ENCODE assay signal across 17 cellular contexts in genomic region chr2:121969155-121969554, GRCh38.
DNase-seq lines count a peak whose midpoint lies in the region; ATAC-seq and TF ChIP-seq lines count a peak whose summit lies in the region.
"Had no signal": no experiment of that assay in that cellular context is flagged by ENCODE, and none has a peak within 500 bp of the region (broad histone marks: within the 10 kb centered on the region; RNA-seq: fewer than 3 reads in every experiment).

No MANE protein-coding gene starts in this region.

- no peak overlapping the region for H3K4me3 Mint-ChIP-seq in neural progenitor cell
- no peak overlapping the region for H3K4me3 Mint-ChIP-seq in mesothelial cell of epicardium
- H3K4me3 Mint-ChIP-seq: activated B cell treated with CpG ODN at 0.5 μM for 24 hours; activated naive CD8-positive, alpha-beta T cell treated with anti-CD3 and anti-CD28 coated beads, Interleukin-2, amount 50 U/mL, for 24 hours; naive B cell had no signal

- H3K27me3 ChIP-seq in breast epithelium, result no peaks in the 10 kb centered on the region
- H3K27me3 ChIP-seq in mammary epithelial cell (ENCODE audit: insufficient read depth, low read length), result no peaks in the 10 kb centered on the region
- no peaks in the 10 kb centered on the region for H3K27me3 ChIP-seq in neural progenitor cell
- no peaks in the 10 kb centered on the region for H3K27me3 ChIP-seq in aorta (ENCODE audit: control insufficient read depth in 1 of 2, insufficient read depth in 2 of 2, low read length in 1 of 2)
- H3K27me3 ChIP-seq: right lobe of liver had no signal

- intact Hi-C loops in breast epithelium (cut with DNase I; ENCODE audit: low total_unique reads), result no loop called here
- intact Hi-C loops in mammary epithelial cell (cut with micrococcal nuclease), result no loop called here
- intact Hi-C loops in aorta (cut with DNase I), result no loop called here

- H3K36me3 ChIP-seq in breast epithelium, result no peaks in the 10 kb centered on the region
- H3K36me3 ChIP-seq in mammary epithelial cell (ENCODE audit: insufficient read depth, low read length), result no peaks in the 10 kb centered on the region
- no peaks in the 10 kb centered on the region for H3K36me3 ChIP-seq in neural progenitor cell
- H3K36me3 ChIP-seq in aorta (ENCODE audit: control insufficient read depth in 1 of 2, insufficient read depth in 2 of 2, low read length in 1 of 2), result no peaks in the 10 kb centered on the region
- H3K36me3 ChIP-seq: right lobe of liver had no signal

- H3K4me1 Mint-ChIP-seq in neural progenitor cell (peaks cover 37% of the 10 kb centered on the region), mesothelial cell of epicardium (peaks cover 16% of the 10 kb centered on the region)
- H3K4me1 Mint-ChIP-seq: activated B cell treated with CpG ODN at 0.5 μM for 24 hours; activated naive CD8-positive, alpha-beta T cell treated with anti-CD3 and anti-CD28 coated beads, Interleukin-2, amount 50 U/mL, for 24 hours; naive B cell had no signal

- ATAC-seq in aorta (ENCODE audit: low FRiP score) (peak; percentile 70), HG02884 (IDR thresholded peaks at IDR 0.05; ENCODE audit: unreplicated experiment) (no peak)
- ATAC-seq: activated naive CD8-positive, alpha-beta T cell treated with anti-CD3 and anti-CD28 coated beads, Interleukin-2, amount 50 U/mL, for 24 hours; SK-N-SH treated with all-trans-retinoic acid at 6 μM for 48 hours had no signal

- H3K27ac ChIP-seq in breast epithelium (peak overlapping the region; percentile 54 to 75), mammary epithelial cell (ENCODE audit: insufficient read depth, low read depth, low read length) (no peak overlapping the region), neural progenitor cell (no peak overlapping the region), aorta (ENCODE audit: low read depth in 1 of 2, low read length in 2 of 2) (peak overlapping the region; percentile 32 to 58)
- H3K27ac ChIP-seq: right lobe of liver had no signal

- H3K79me2 ChIP-seq in mammary epithelial cell (ENCODE audit: insufficient read depth, low read length), result no peaks in the 10 kb centered on the region
- no peaks in the 10 kb centered on the region for H3K79me2 ChIP-seq in neural progenitor cell (ENCODE audit: low read depth)

- CTCF ChIA-PET in mammary epithelial cell (lab: Charles Lee; ENCODE audit: low non-redundant PET), result no interaction called here

- H3K4me1 ChIP-seq in breast epithelium, result peaks cover 0 to 6% of the 10 kb centered on the region in 2 donors
- H3K4me1 ChIP-seq in mammary epithelial cell (ENCODE audit: insufficient read depth, low read length), result no peaks in the 10 kb centered on the region
- peaks cover 15% of the 10 kb centered on the region for H3K4me1 ChIP-seq in neural progenitor cell
- H3K4me1 ChIP-seq in aorta (ENCODE audit: control insufficient read depth in 1 of 2, insufficient read depth in 2 of 2, low read length in 2 of 2), result no peaks in the 10 kb centered on the region
- H3K4me1 ChIP-seq: right lobe of liver had no signal

- H3K27ac Mint-ChIP-seq in neural progenitor cell, result no peak overlapping the region
- H3K27ac Mint-ChIP-seq in mesothelial cell of epicardium, result no peak overlapping the region
- H3K27ac Mint-ChIP-seq: activated B cell treated with CpG ODN at 0.5 μM for 24 hours; activated naive CD8-positive, alpha-beta T cell treated with anti-CD3 and anti-CD28 coated beads, Interleukin-2, amount 50 U/mL, for 24 hours; naive B cell had no signal

- in situ Hi-C loops in mammary epithelial cell (cut with MboI; ENCODE audit: low sequenced_read_pairs in 2 of 2), result loop anchor here in 1 of 2 donors (25.0 kb wide), 1 partner anchor 157 kb away; no protein-coding TSS in a partner anchor

- no peak for TF ChIP-seq POLR2A in breast epithelium (IDR thresholded peaks at IDR 0.05)

- H3K9me3 Mint-ChIP-seq in neural progenitor cell, result no peaks in the 10 kb centered on the region
- H3K9me3 Mint-ChIP-seq in mesothelial cell of epicardium, result peaks cover 5% of the 10 kb centered on the region
- H3K9me3 Mint-ChIP-seq: activated B cell treated with CpG ODN at 0.5 μM for 24 hours; activated naive CD8-positive, alpha-beta T cell treated with anti-CD3 and anti-CD28 coated beads, Interleukin-2, amount 50 U/mL, for 24 hours had no signal

- H3K27me3 Mint-ChIP-seq in neural progenitor cell (ENCODE audit: insufficient read depth, low read depth) (peaks cover 4% of the 10 kb centered on the region), mesothelial cell of epicardium (ENCODE audit: low read depth) (peaks cover 60% of the 10 kb centered on the region)
- H3K27me3 Mint-ChIP-seq: activated B cell treated with CpG ODN at 0.5 μM for 24 hours had no signal

- H3K9ac ChIP-seq in mammary epithelial cell (ENCODE audit: insufficient read depth, low read length) (no peak overlapping the region), neural progenitor cell (no peak overlapping the region)

- H3K4me2 ChIP-seq in mammary epithelial cell (ENCODE audit: insufficient read depth, low read depth, low read length) (no peak overlapping the region), neural progenitor cell (no peak overlapping the region)

- H3K9me3 ChIP-seq in breast epithelium (no peaks in the 10 kb centered on the region), mammary epithelial cell (replicated peaks; ENCODE audit: insufficient read depth, low read length) (no peaks in the 10 kb centered on the region), neural progenitor cell (ENCODE audit: low read depth) (no peaks in the 10 kb centered on the region), aorta (ENCODE audit: control insufficient read depth, low read length) (no peaks in the 10 kb centered on the region)
- H3K9me3 ChIP-seq: right lobe of liver had no signal

- no peaks in the 10 kb centered on the region for H3F3A ChIP-seq in neural progenitor cell (ENCODE audit: low read depth)

- DNase-seq in breast epithelium (ENCODE audit: low spot score in 2 of 2) (peak in 1 of 2 donors; percentile 27), mammary epithelial cell (no peak), fibroblast of mammary gland (ENCODE audit: low read depth) (peak; percentile 37), neural progenitor cell (ENCODE audit: low spot score) (no peak), aorta (peak in 1 of 2 donors; percentile 54), mesothelial cell of epicardium (ENCODE audit: low spot score in 2 of 2, unreplicated experiment in 2 of 2) (no peak)
- no peak for DNase-seq in activated naive CD4-positive, alpha-beta T cell treated with anti-CD3 and anti-CD28 coated beads, Interleukin-2, amount 50 U/mL, for 16 hours
- DNase-seq: activated B cell treated with CpG ODN at 0.5 μM for 24 hours; activated naive CD8-positive, alpha-beta T cell treated with anti-CD3 and anti-CD28 coated beads, Interleukin-2, amount 50 U/mL, for 24 hours; activated T-cell treated with anti-CD3 and anti-CD28 coated beads for 4 hours; Calu3; MM.1S; naive B cell; NCI-H2171; right lobe of liver had no signal

- TF ChIP-seq CTCF in breast epithelium (IDR thresholded peaks at IDR 0.05), result no peak
- no peak for TF ChIP-seq CTCF in mammary epithelial cell (conservative IDR thresholded peaks at IDR 0.05 in 1 of 2, IDR thresholded peaks at IDR 0.05 in 1 of 2; ENCODE audit: extremely low read depth in 1 of 2, insufficient read depth in 1 of 2, low read depth in 1 of 2, low read length in 2 of 2)
- TF ChIP-seq CTCF in fibroblast of mammary gland (conservative IDR thresholded peaks at IDR 0.05; ENCODE audit: control insufficient read depth, insufficient read depth, low read depth, low read length), result no peak
- no peak for TF ChIP-seq CTCF in neural progenitor cell (IDR thresholded peaks at IDR 0.05)
- no peak for TF ChIP-seq CTCF in mesothelial cell of epicardium (IDR thresholded peaks at IDR 0.05; ENCODE audit: unreplicated experiment)

- 37% methylated on average over 5 of the region's 5 CpGs for WGBS in mammary epithelial cell (ENCODE audit: low coverage, missing lambda C conversion rate)
- WGBS in aorta, 2 donors, result 1 to 4% methylated on average over 5 of the region's 5 CpGs

- dilution Hi-C loops in mammary epithelial cell (cut with HindIII; ENCODE audit: low sequenced_read_pairs), result no loop called here

- H2AFZ ChIP-seq in mammary epithelial cell (ENCODE audit: low read depth, low read length), result no peak overlapping the region
- H2AFZ ChIP-seq in neural progenitor cell (replicated peaks), result peak overlapping the region; percentile 23

- BruUV-seq in mammary epithelial cell (replicated peaks; lab: Mats Ljungman, UMichigan), result no TSS peak

- H3K4me3 ChIP-seq in breast epithelium, result peak overlapping the region in 1 of 3 donors; percentile 41
- no peak overlapping the region for H3K4me3 ChIP-seq in mammary epithelial cell (replicated peaks in 1 of 3; ENCODE audit: insufficient read depth in 1 of 3, low read depth in 2 of 3, low read length in 3 of 3)
- no peak overlapping the region for H3K4me3 ChIP-seq in fibroblast of mammary gland (ENCODE audit: control insufficient read depth, low read depth, low read length)
- H3K4me3 ChIP-seq in neural progenitor cell, result no peak overlapping the region
- H3K4me3 ChIP-seq in aorta (ENCODE audit: low read length in 2 of 2), result peak overlapping the region in 1 of 2 donors; percentile 32
- H3K4me3 ChIP-seq: right lobe of liver had no signal

- H4K20me1 ChIP-seq in mammary epithelial cell (ENCODE audit: insufficient read depth, low read length) (no peaks in the 10 kb centered on the region), neural progenitor cell (ENCODE audit: low read depth) (no peaks in the 10 kb centered on the region)

- H3K36me3 Mint-ChIP-seq in neural progenitor cell (no peaks in the 10 kb centered on the region), mesothelial cell of epicardium (no peaks in the 10 kb centered on the region)
- H3K36me3 Mint-ChIP-seq: naive B cell had no signal

Comparison
In these comparisons a context has a peak if more than half of its experiments do, and no peak if none do; other contexts are left out.
1. H3K27ac ChIP-seq: peak in breast epithelium (2 of 2) and aorta (2 of 2); none in mammary epithelial cell (single experiment) and neural progenitor cell (single experiment).